Comparison of ENCODE assay signal across 8 cellular contexts in genomic region chr20:63830821-63831593, GRCh38. TPM values are rescaled to one million over a fixed set of nuclear protein-coding genes. Genes with fewer than 3 reads are reported as not detected.
A peak's percentile ranks its signal among the peaks of the same experiment; 100 is the strongest.
DNase-seq lines count a peak whose midpoint lies in the region; ATAC-seq, FAIRE-seq and TF ChIP-seq lines count a peak whose summit lies in the region.

ZBTB46 (minus strand) TSS chr20:63831264; CDS start chr20:63790757, 40,507 bp downstream.

- no peak within 1 kb of the TSS for H3K27ac Mint-ChIP-seq in activated naive CD4-positive, alpha-beta T cell treated with anti-CD3 and anti-CD28 coated beads, Interleukin-2, amount 10 ng/mL, durations not matched to agents 7 days and 5 days

- H3K9me3 ChIP-seq in heart left ventricle (no peaks in the 10 kb centered on the region), pancreas (no peaks in the 10 kb centered on the region)

- intact Hi-C loops in heart left ventricle (cut with DNase I) = loop anchor here in 3 of 10 donors (2.0 to 5.0 kb wide), 3 partner anchors 24 to 44 kb away; no protein-coding TSS in a partner anchor
- intact Hi-C loops in pancreas (cut with DNase I) = no loop called here

- peaks cover 0 to 1% (median 0%) of the 10 kb centered on the region in 9 donors for H3K36me3 ChIP-seq in heart left ventricle
- no peaks in the 10 kb centered on the region for H3K36me3 ChIP-seq in pancreas

- WGBS in heart left ventricle, 4 donors = 0 to 2% (median 1%) methylated on average over 6 to 152 of the region's 152 CpGs
- WGBS in pancreas, 2 donors = 0 to 1% methylated on average over 8 to 152 of the region's 152 CpGs

- H3K4me1 Mint-ChIP-seq in activated naive CD4-positive, alpha-beta T cell treated with anti-CD3 and anti-CD28 coated beads, Interleukin-2, amount 10 ng/mL, durations not matched to agents 7 days and 5 days = peaks cover 8% of the 10 kb centered on the region

- peak in 1 of 2 donors; percentile 10 for TF ChIP-seq POLR2A in heart left ventricle (IDR thresholded peaks at IDR 0.05)

- H3K4me1 ChIP-seq in heart left ventricle (peaks cover 13 to 77% (median 60%) of the 10 kb centered on the region in 12 donors), pancreas (peaks cover 0 to 11% (median 4%) of the 10 kb centered on the region in 3 donors)

- peak within 1 kb of the TSS; percentile 80 to 97 (median 90) for H3K27ac ChIP-seq in heart left ventricle
- peak within 1 kb of the TSS in 1 of 4 donors; percentile 12 for H3K27ac ChIP-seq in pancreas

- ATAC-seq in heart left ventricle (peak in 3 of 4 donors; percentile 11 to 44 (median 28)), pancreas (peak; percentile 38 to 77 (median 60)), GM18858 (IDR thresholded peaks at IDR 0.05; ENCODE audit: unreplicated experiment) (no peak), GM21723 (IDR thresholded peaks at IDR 0.05; ENCODE audit: unreplicated experiment) (no peak)

- CTCF ChIA-PET in activated naive CD4-positive, alpha-beta T cell treated with anti-CD3 and anti-CD28 coated beads, Interleukin-2, amount 10 ng/mL, durations not matched to agents 7 days and 5 days (lab: Charles Lee) = no interaction called here

- peaks cover 76% of the 10 kb centered on the region for H3K27me3 Mint-ChIP-seq in activated naive CD4-positive, alpha-beta T cell treated with anti-CD3 and anti-CD28 coated beads, Interleukin-2, amount 10 ng/mL, durations not matched to agents 7 days and 5 days

- no peak for FAIRE-seq in pancreas (lab: Jason Lieb, UNC)

- TF ChIP-seq CTCF in GM12865 (IDR thresholded peaks at IDR 0.05; ENCODE audit: insufficient read depth, low read depth, low read length, missing control alignments) (no peak), heart left ventricle (IDR thresholded peaks at IDR 0.05) (no peak), pancreas (IDR thresholded peaks at IDR 0.05) (no peak)

- peak within 1 kb of the TSS; percentile 74 for H3K4me3 Mint-ChIP-seq in activated naive CD4-positive, alpha-beta T cell treated with anti-CD3 and anti-CD28 coated beads, Interleukin-2, amount 10 ng/mL, durations not matched to agents 7 days and 5 days

- H3K9me3 Mint-ChIP-seq in activated naive CD4-positive, alpha-beta T cell treated with anti-CD3 and anti-CD28 coated beads, Interleukin-2, amount 10 ng/mL, durations not matched to agents 7 days and 5 days = no peaks in the 10 kb centered on the region

- H3K36me3 Mint-ChIP-seq in activated naive CD4-positive, alpha-beta T cell treated with anti-CD3 and anti-CD28 coated beads, Interleukin-2, amount 10 ng/mL, durations not matched to agents 7 days and 5 days = peaks cover 1% of the 10 kb centered on the region

- peak; percentile 93 for DNase-seq in AG08395 (ENCODE audit: low spot score)
- peak; percentile 63 for DNase-seq in GM12865 (ENCODE audit: low read depth)
- peak; percentile 99 for DNase-seq in HuH-7.5 (ENCODE audit: low spot score)
- peak; percentile 44 for DNase-seq in activated naive CD4-positive, alpha-beta T cell treated with anti-CD3 and anti-CD28 coated beads, Interleukin-2, amount 10 ng/mL, durations not matched to agents 7 days and 5 days
- DNase-seq in heart left ventricle = peak; percentile 62 to 86 (median 80)
- DNase-seq in pancreas = peak in 4 of 6 donors; percentile 49 to 88 (median 59)

- H3K4me3 ChIP-seq in GM12865 (ENCODE audit: low read depth, low read length) (peak within 1 kb of the TSS; percentile 38), heart left ventricle (peak within 1 kb of the TSS; percentile 48 to 99 (median 79)), pancreas (peak within 1 kb of the TSS; percentile 40 to 67 (median 60))

- peaks cover 0 to 27% (median 0%) of the 10 kb centered on the region in 9 donors for H3K27me3 ChIP-seq in heart left ventricle
- H3K27me3 ChIP-seq in pancreas = no peaks in the 10 kb centered on the region

RNA-seq across cellular contexts. Expression of gene ZBTB46, which starts in this region (rescaled TPM):
- total RNA-seq in heart left ventricle = 10 to 100 TPM; 11.2 to 27.4 (median 14.4) TPM
- polyA plus RNA-seq in heart left ventricle = 1 to 10 TPM; 6.6 to 8.2 TPM
- total RNA-seq in pancreas = 1 to 10 TPM; 2.2 to 7.4 (median 3.0) TPM
- 1 to 10 TPM; 2.8 to 3.6 TPM for polyA plus RNA-seq in pancreas

Comparison
In these comparisons a context has a peak if more than half of its experiments do, and no peak if none do; other contexts are left out.
1. DNase-seq: peak in every context shown above with its lines; median percentile 99 in HuH-7.5; 93 in AG08395; 80 in heart left ventricle; 63 in GM12865; 59 in pancreas; 44 in activated naive CD4-positive, alpha-beta T cell treated with anti-CD3 and anti-CD28 coated beads, Interleukin-2, amount 10 ng/mL, durations not matched to agents 7 days and 5 days.
2. ATAC-seq: peak in heart left ventricle (3 of 4) and pancreas (4 of 4); none in GM18858 (single experiment) and GM21723 (single experiment).
3. Peak in every context shown above with its lines, with median percentiles within 50 percentile points of each other: H3K4me3 ChIP-seq.